In genomic region chr4:120083152-120083551, GRCh38 we compare ENCODE assay signal across 26 cellular contexts.
"Had no signal": no experiment of that assay in that cellular context is flagged by ENCODE, and none has a peak within 500 bp of the region (broad histone marks: within the 10 kb centered on the region; RNA-seq: fewer than 3 reads in every experiment).

No MANE protein-coding gene starts in this region.

- H3K9me3 ChIP-seq: lower lobe of right lung, pancreas, prostate gland, sigmoid colon, suprapubic skin, thoracic aorta, tibial artery, upper lobe of right lung had no signal

- H3K4me3 ChIP-seq: left lung, lower lobe of right lung, pancreas, prostate gland, sigmoid colon, spleen, suprapubic skin, thoracic aorta, tibial artery, upper lobe of right lung had no signal

- FAIRE-seq: kidney, urothelium cell line had no signal

- H3K27me3 ChIP-seq: left lung, pancreas, sigmoid colon, spleen, suprapubic skin, tibial artery, upper lobe of right lung had no signal

- H3K27ac ChIP-seq: left lung, lower lobe of right lung, pancreas, prostate gland, sigmoid colon, spleen, suprapubic skin, thoracic aorta, tibial artery, upper lobe of right lung had no signal

- H3K4me1 ChIP-seq: left lung, lower lobe of right lung, prostate gland, sigmoid colon, spleen, suprapubic skin, tibial artery, upper lobe of right lung had no signal

- H3K36me3 ChIP-seq: left lung, lower lobe of right lung, pancreas, prostate gland, sigmoid colon, spleen, suprapubic skin, thoracic aorta, tibial artery, upper lobe of right lung had no signal

- ATAC-seq: left colon; left lung; lower lobe of right lung; naive thymus-derived CD8-positive, alpha-beta T cell; pancreas; right cardiac atrium; stimulated activated effector memory CD8-positive, alpha-beta T cell treated with anti-CD3 and anti-CD28 coated beads, Interleukin-12 subunit alpha, Interleukin-12 subunit beta, amount 100 ng/mL, for 72 hours; upper lobe of right lung had no signal

- DNase-seq: hippocampal formation; kidney; left colon; left lung; lower lobe of right lung; mammary epithelial cell; mesenchymal stem cell; naive thymus-derived CD8-positive, alpha-beta T cell; nucleus accumbens; pancreas; posterior cingulate gyrus; retina; right cardiac atrium; sigmoid colon; small intestine; spleen; stimulated activated CD4-positive, alpha-beta T cell treated with anti-CD3 and anti-CD28 coated beads, Interleukin-4, amount 100 ng/mL, for 24 hours; stimulated activated naive CD4-positive, alpha-beta T cell; tibial artery; trophoblast cell; upper lobe of right lung had no signal
